8 cellular contexts compared by ENCODE assay signal in the genomic region with DNA sequence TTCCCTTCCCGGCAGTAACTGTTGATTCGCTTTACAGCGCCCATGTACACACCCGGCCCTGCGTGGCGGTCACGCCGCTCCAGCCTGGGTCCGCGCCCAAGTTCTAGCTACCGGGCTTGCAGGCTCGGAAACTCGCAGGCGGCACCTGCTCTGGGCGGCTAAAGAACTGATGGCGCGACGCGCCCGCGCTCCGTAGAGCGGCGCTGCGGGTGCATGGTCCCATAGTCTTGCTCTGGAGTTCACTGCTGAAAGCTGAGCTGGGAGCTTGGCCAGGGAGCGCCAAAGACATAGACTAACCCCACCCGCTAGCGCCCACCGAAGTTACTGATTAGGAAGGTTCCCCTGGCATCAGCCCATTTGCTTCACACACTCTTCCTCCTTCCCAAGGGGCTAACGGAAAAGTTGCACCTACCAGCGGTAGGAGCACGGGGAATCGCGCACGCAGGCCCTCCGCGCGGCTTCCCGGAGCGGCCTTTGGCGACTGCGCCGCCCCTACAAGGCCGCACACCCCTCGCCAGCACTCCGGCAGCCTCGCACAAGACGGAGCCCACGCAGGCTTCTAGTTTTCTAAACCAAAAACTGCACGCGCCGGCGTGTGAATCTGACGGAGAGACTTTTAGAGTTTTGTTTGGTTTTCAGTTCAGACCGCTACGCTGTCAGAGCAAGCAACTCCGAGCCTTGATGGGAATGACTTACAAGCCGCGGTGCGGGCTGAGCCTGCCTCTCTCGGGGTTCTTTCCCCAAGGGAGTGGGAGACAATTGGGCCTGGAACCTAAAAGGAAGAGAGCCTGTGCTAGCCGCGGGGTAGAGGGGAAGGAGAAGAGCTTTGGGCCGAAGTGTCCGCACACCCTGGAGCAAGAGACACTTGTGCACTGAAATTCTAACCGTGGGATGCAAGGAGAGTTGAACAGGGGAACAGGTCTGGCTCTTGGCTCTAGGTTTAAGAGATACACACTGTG. TPM values are rescaled to one million over a fixed set of nuclear protein-coding genes. Genes with fewer than 3 reads are reported as not detected.
DNase-seq lines count a peak whose midpoint lies in the region; ATAC-seq, FAIRE-seq and TF ChIP-seq lines count a peak whose summit lies in the region.

No MANE protein-coding gene starts in this region.

- no peak overlapping the region for H3K27ac ChIP-seq in CD4-positive, alpha-beta memory T cell (ENCODE audit: low read depth, low read length)
- H3K27ac ChIP-seq in GM23248 (0 out of 2 replicates have a peak overlapping the region, but pooled peaks have one; percentile 11), GM12878 (ENCODE audit: control insufficient read depth, insufficient read depth) (no peak overlapping the region)

- BruUV-seq in GM12878 (replicated peaks; lab: Mats Ljungman, UMichigan): no TSS peak

- TF ChIP-seq POLR2A in GM12878 (IDR thresholded peaks at IDR 0.05; ENCODE audit: low read depth, low read length): no peak

- no peaks in the 10 kb centered on the region for H3K9me2 ChIP-seq in GM23248 (ENCODE audit: insufficient read depth)

- no peak for TF ChIP-seq EP300 in GM12878 (IDR thresholded peaks at IDR 0.05; ENCODE audit: borderline replicate concordance in 1 of 2, control insufficient read depth in 1 of 2, low read depth in 2 of 2, low read length in 2 of 2)

- POLR2A ChIA-PET in CD4-positive, alpha-beta memory T cell (lab: Charles Lee; ENCODE audit: partially characterized antibody): no interaction called here
- POLR2A ChIA-PET in GM12878 (lab: Charles Lee): no interaction called here

- peaks cover 3 to 10% of the 10 kb centered on the region in 2 donors for H3K36me3 Mint-ChIP-seq in CD4-positive, alpha-beta memory T cell

- 1 to 2% methylated on average over 59 to 66 of the region's 66 CpGs for WGBS in GM23248 (ENCODE audit: low coverage in 1 of 2, low lambda C conversion rate in 2 of 2, missing lambda C conversion rate in 2 of 2), 2 experiments
- 32% methylated on average over 63 of the region's 66 CpGs for WGBS in GM12878 (ENCODE audit: insufficient coverage, insufficient replicate concordance, low lambda C conversion rate, missing lambda C conversion rate)

- H3K4me3 Mint-ChIP-seq in CD4-positive, alpha-beta memory T cell: peak overlapping the region; percentile 86 to 99 (median 90)

- peaks cover 57 to 71% of the 10 kb centered on the region in 2 donors for H3K27me3 Mint-ChIP-seq in CD4-positive, alpha-beta memory T cell

- H3K4me2 ChIP-seq in GM23248 (ENCODE audit: unreplicated experiment): peak overlapping the region; percentile 71
- peak overlapping the region; percentile 84 for H3K4me2 ChIP-seq in GM12878 (ENCODE audit: control insufficient read depth, insufficient read depth)

- H3K9me3 ChIP-seq in CD4-positive, alpha-beta memory T cell (ENCODE audit: control insufficient read depth in 1 of 2, low read length in 2 of 2): no peaks in the 10 kb centered on the region
- H3K9me3 ChIP-seq in GM23248 (ENCODE audit: low read depth) (no peaks in the 10 kb centered on the region), GM12878 (replicated peaks; ENCODE audit: control insufficient read depth, insufficient read depth, low read length) (no peaks in the 10 kb centered on the region; the same call in 2 of the 3 replicates)

- H3F3A ChIP-seq in GM23248 (ENCODE audit: insufficient read depth): 0 out of 2 replicates have a peak, but pooled peaks cover 3% of the 10 kb centered on the region

- TF ChIP-seq CTCF in GM12878 (IDR thresholded peaks at IDR 0.05 in 2 of 3, conservative IDR thresholded peaks at IDR 0.05 in 1 of 3; ENCODE audit: control insufficient read depth in 2 of 3, extremely low read depth in 1 of 3, insufficient read depth in 1 of 3, low read depth in 3 of 3, low read length in 3 of 3): no peak

- RAD21 ChIA-PET in GM12878 (lab: Charles Lee; ENCODE audit: unreplicated experiment): no interaction called here

- H3K27me3 ChIP-seq in CD4-positive, alpha-beta memory T cell (ENCODE audit: insufficient read depth, low read length): peaks cover 76% of the 10 kb centered on the region
- H3K27me3 ChIP-seq in GM23248 (replicated peaks; ENCODE audit: insufficient read depth): peaks cover 66% of the 10 kb centered on the region
- H3K27me3 ChIP-seq in GM12878 (replicated peaks in 1 of 2; ENCODE audit: control insufficient read depth in 2 of 2, insufficient read depth in 2 of 2, low read length in 1 of 2): peaks cover 18 to 44% of the 10 kb centered on the region in 2 experiments

- FAIRE-seq in GM12878 (lab: Jason Lieb, UNC): no peak

- H2AFZ ChIP-seq in GM23248 (peak overlapping the region; percentile 75), GM12878 (ENCODE audit: control insufficient read depth, low read depth, low read length) (no peak overlapping the region)

- peak overlapping the region; percentile 56 to 61 for H3K4me3 ChIP-seq in CD4-positive, alpha-beta memory T cell (ENCODE audit: low read length in 2 of 2)
- H3K4me3 ChIP-seq in GM23248 (peak overlapping the region; percentile 67), GM12878 (peak overlapping the region; percentile 64; the same call in 1 of the 2 replicates), skeletal muscle cell (ENCODE audit: low read depth, low read length) (peak overlapping the region; percentile 46)

- in situ Hi-C loops in GM23248 (cut with MboI) (loop anchor here (25.0 kb wide), 1 partner anchor 1346 kb away; no protein-coding TSS in a partner anchor), GM12878 (cut with MboI) (no loop called here)

- H3K36me3 ChIP-seq in CD4-positive, alpha-beta memory T cell (ENCODE audit: insufficient read depth, low read length): no peaks in the 10 kb centered on the region
- H3K36me3 ChIP-seq in GM23248 (ENCODE audit: low read depth) (no peaks in the 10 kb centered on the region), GM12878 (ENCODE audit: control insufficient read depth in 2 of 2, insufficient read depth in 2 of 2, low read length in 1 of 2) (no peaks in the 10 kb centered on the region)

- intact Hi-C loops in CD4-positive, alpha-beta memory T cell (cut with micrococcal nuclease): loop anchor here (1.0 to 10.0 kb wide), 4 partner anchors 11 to 1551 kb away; a partner anchor contains a TSS
- intact Hi-C loops in GM12878 (cut with micrococcal nuclease; ENCODE audit: unreplicated experiment): no loop called here

- no peaks in the 10 kb centered on the region for H4K20me1 ChIP-seq in GM23248 (ENCODE audit: insufficient read depth)
- no peaks in the 10 kb centered on the region for H4K20me1 ChIP-seq in GM12878 (ENCODE audit: control insufficient read depth, insufficient read depth)

- peak overlapping the region; percentile 52 for H3K9ac ChIP-seq in GM23248
- no peak overlapping the region for H3K9ac ChIP-seq in GM12878 (ENCODE audit: control insufficient read depth, insufficient read depth, low read length)

- H3K79me2 ChIP-seq in GM23248 (ENCODE audit: insufficient read depth) (no peaks in the 10 kb centered on the region), GM12878 (ENCODE audit: control insufficient read depth, insufficient read depth, low read length) (no peaks in the 10 kb centered on the region)

- ATAC-seq in GM12878: peak; percentile 27
- ATAC-seq in GM21515 (IDR thresholded peaks at IDR 0.05; ENCODE audit: unreplicated experiment): no peak

- CTCF ChIA-PET in CD4-positive, alpha-beta memory T cell (lab: Charles Lee; ENCODE audit: partially characterized antibody): interaction anchor here (1.2 to 1.6 kb wide), 2 partner anchors 8 to 11 kb away, joined by 3 to 4 read pairs; no protein-coding TSS in a partner anchor
- CTCF ChIA-PET in GM12878 (lab: Yijun Ruan, JAX): no interaction called here

- H3K4me1 Mint-ChIP-seq in CD4-positive, alpha-beta memory T cell: peaks cover 29 to 75% (median 48%) of the 10 kb centered on the region in 4 donors

- H3K9me3 Mint-ChIP-seq in CD4-positive, alpha-beta memory T cell: peaks cover 0 to 6% (median under 1%) of the 10 kb centered on the region in 8 donors

- TF ChIP-seq RAD21 in GM12878 (IDR thresholded peaks at IDR 0.05; ENCODE audit: insufficient read depth, low read depth, low read length): no peak

- peak in 2 of 5 donors; percentile 29 to 38 for DNase-seq in CD4-positive, alpha-beta memory T cell
- peak; percentile 63 for DNase-seq in GM23248
- peak; percentile 82 for DNase-seq in NCI-H69 (lab: John Stamatoyannopoulos, UW)
- no peak for DNase-seq in GM12878 (ENCODE audit: low read depth, low spot score)
- DNase-seq in inferior parietal cortex (ENCODE audit: extremely low spot score): peak; percentile 71
- no peak for DNase-seq in skeletal muscle cell (ENCODE audit: low read depth)
- no peak for DNase-seq in stimulated activated CD8-positive, alpha-beta memory T cell treated with anti-CD3 and anti-CD28 coated beads, Interleukin-4, amount 100 ng/mL, for 48 hours

- SMC1A ChIA-PET in GM12878 (lab: Charles Lee; ENCODE audit: uncharacterized antibody, unreplicated experiment): no interaction called here

- H3K4me1 ChIP-seq in CD4-positive, alpha-beta memory T cell (ENCODE audit: insufficient read depth, low read length): peaks cover 60% of the 10 kb centered on the region
- H3K4me1 ChIP-seq in GM23248 (ENCODE audit: insufficient read depth): 0 out of 2 replicates have a peak, but pooled peaks cover 5% of the 10 kb centered on the region
- H3K4me1 ChIP-seq in GM12878 (ENCODE audit: control insufficient read depth, insufficient read depth, low read length): no peaks in the 10 kb centered on the region

- peak overlapping the region in 3 of 7 donors; percentile 43 to 85 (median 77) for H3K27ac Mint-ChIP-seq in CD4-positive, alpha-beta memory T cell

TF ChIP-seq in GM12878, 131 proteins besides CTCF, POLR2A, EP300 and RAD21 (continues in another document):
- no peak for TF ChIP-seq TCF12 (IDR thresholded peaks at IDR 0.05; ENCODE audit: low read depth, low read length)

RNA-seq across cellular contexts. Expression of a gene that starts 1.0 kb away (rescaled TPM):
- not detected for total RNA-seq in CD4-positive, alpha-beta memory T cell
- polyA plus RNA-seq in CD4-positive, alpha-beta memory T cell: not detected
- not detected in 2 replicates for total RNA-seq in GM23248 (2014; rRNA removed; shearing (Covaris generic))
- polyA plus RNA-seq in GM23248 (2016; fragmentation: Nextera tagmentation; extraction: Ambion mirVana) (0.05 TPM in 1 of 2 replicates, not detected in the other), GM12878 (2011; rRNA removed) (not detected in 2 replicates), GM12878 (2014; fragmentation: Illumina TruSeq; extraction: Trizol) (not detected in 2 replicates), GM12878 (2014; fragmentation: Nextera tagmentation; extraction: Ambion mirVana) (not detected), GM12878 (2014; rRNA removed) (not detected in 2 replicates), GM12878 (2016; fragmentation: Nextera tagmentation; extraction: Ambion mirVana) (not detected)
- not detected in 2 replicates for total RNA-seq in GM12878 (2013; cell fraction: nucleolus; rRNA removed)
- total RNA-seq in GM12878 (2014; rRNA removed) (not detected in 2 replicates), GM12878 (2014; rRNA removed; fragmentation: Illumina TruSeq; extraction: Trizol) (not detected in 2 replicates), GM12878 (2021) (not detected in 2 replicates)
- polyA plus RNA-seq in GM12878 (2011; ENCODE audit: low read depth): not detected
- not detected in 2 replicates for polyA plus RNA-seq in GM12878 (2011; cell fraction: cytosol; rRNA removed)
- not detected in 2 replicates for polyA plus RNA-seq in GM12878 (2011; cell fraction: nucleus; rRNA removed)
- polyA plus RNA-seq in GM12878 (2012): 0.01 TPM in 1 of 2 replicates, not detected in the other
- polyA minus RNA-seq in GM12878 (2011; rRNA and poly(A)+ RNA removed): not detected in 2 replicates
- not detected in 2 replicates for polyA minus RNA-seq in GM12878 (2011; cell fraction: cytosol; rRNA and poly(A)+ RNA removed)
- not detected in 2 replicates for polyA minus RNA-seq in GM12878 (2011; cell fraction: nucleus; rRNA and poly(A)+ RNA removed)

Comparison
In these comparisons a context has a peak if more than half of its experiments do, and no peak if none do; other contexts are left out.
1. DNase-seq: peak in GM23248 (single experiment), NCI-H69 (single experiment) and inferior parietal cortex (single experiment); none in GM12878 (single experiment), skeletal muscle cell (single experiment) and stimulated activated CD8-positive, alpha-beta memory T cell treated with anti-CD3 and anti-CD28 coated beads, Interleukin-4, amount 100 ng/mL, for 48 hours (single experiment).
2. Peak in every context shown above with its lines, with median percentiles within 50 percentile points of each other: H3K4me3 ChIP-seq.